10 cellular contexts compared by ENCODE assay signal in genomic region chr20:49785851-49786174, GRCh38.
DNase-seq lines count a peak whose midpoint lies in the region; ATAC-seq and TF ChIP-seq lines count a peak whose summit lies in the region.
"Had no signal": no experiment of that assay in that cellular context is flagged by ENCODE, and none has a peak within 500 bp of the region (broad histone marks: within the 10 kb centered on the region; RNA-seq: fewer than 3 reads in every experiment).

No MANE protein-coding gene starts in this region.

- peak overlapping the region; percentile 70 for H3K27ac Mint-ChIP-seq in dendritic cell treated with granulocyte-macrophage colony-stimulating factor and Interleukin-4, amounts not matched to agents 40 ng/mL and 50 ng/mL, for 4 days

- DNase-seq in GM12865 (ENCODE audit: low read depth) (peak; percentile 93), retina (no peak), NCI-H446 treated with DMSO at 0.1 percent for 48 hours (lab: John Stamatoyannopoulos, UW) (no peak)
- DNase-seq: head of caudate nucleus, sigmoid colon had no signal

- H3K9me3 Mint-ChIP-seq in dendritic cell treated with granulocyte-macrophage colony-stimulating factor and Interleukin-4, amounts not matched to agents 40 ng/mL and 50 ng/mL, for 4 days = no peaks in the 10 kb centered on the region

- H3K36me3 Mint-ChIP-seq in dendritic cell treated with granulocyte-macrophage colony-stimulating factor and Interleukin-4, amounts not matched to agents 40 ng/mL and 50 ng/mL, for 4 days (ENCODE audit: low read depth) = no peaks in the 10 kb centered on the region

- TF ChIP-seq CTCF in GM12865 (IDR thresholded peaks at IDR 0.05; ENCODE audit: insufficient read depth, low read depth, low read length, missing control alignments) = no peak

- H3K4me3 ChIP-seq in GM12865 (ENCODE audit: low read depth, low read length) = peak overlapping the region; percentile 49
- H3K4me3 ChIP-seq: sigmoid colon had no signal

- peaks cover 42% of the 10 kb centered on the region for H3K4me1 Mint-ChIP-seq in dendritic cell treated with granulocyte-macrophage colony-stimulating factor and Interleukin-4, amounts not matched to agents 40 ng/mL and 50 ng/mL, for 4 days (ENCODE audit: low read depth)

- intact Hi-C loops in dendritic cell treated with granulocyte-macrophage colony-stimulating factor and Interleukin-4, amounts not matched to agents 40 ng/mL and 50 ng/mL, for 4 days (cut with micrococcal nuclease) = loop anchor here (5.0 kb wide), 1 partner anchor 36 kb away; no protein-coding TSS in a partner anchor

- ATAC-seq in GM21390 (IDR thresholded peaks at IDR 0.05; ENCODE audit: unreplicated experiment) = peak; percentile 92
- peak; percentile 88 for ATAC-seq in HG03378 (IDR thresholded peaks at IDR 0.05; ENCODE audit: unreplicated experiment)
- no peak for ATAC-seq in GM18519 (IDR thresholded peaks at IDR 0.05; ENCODE audit: low FRiP score, unreplicated experiment)
- ATAC-seq in HG03457 (IDR thresholded peaks at IDR 0.05; ENCODE audit: unreplicated experiment) = no peak

- peak overlapping the region; percentile 37 for H3K4me3 Mint-ChIP-seq in dendritic cell treated with granulocyte-macrophage colony-stimulating factor and Interleukin-4, amounts not matched to agents 40 ng/mL and 50 ng/mL, for 4 days

- H3K27me3 Mint-ChIP-seq in dendritic cell treated with granulocyte-macrophage colony-stimulating factor and Interleukin-4, amounts not matched to agents 40 ng/mL and 50 ng/mL, for 4 days = no peaks in the 10 kb centered on the region

Comparison
In these comparisons a context has a peak if more than half of its experiments do, and no peak if none do; other contexts are left out.
1. ATAC-seq: peak in GM21390 (single experiment) and HG03378 (single experiment); none in GM18519 (single experiment) and HG03457 (single experiment).